Comparison of ENCODE assay signal across 17 cellular contexts in the genomic region with DNA sequence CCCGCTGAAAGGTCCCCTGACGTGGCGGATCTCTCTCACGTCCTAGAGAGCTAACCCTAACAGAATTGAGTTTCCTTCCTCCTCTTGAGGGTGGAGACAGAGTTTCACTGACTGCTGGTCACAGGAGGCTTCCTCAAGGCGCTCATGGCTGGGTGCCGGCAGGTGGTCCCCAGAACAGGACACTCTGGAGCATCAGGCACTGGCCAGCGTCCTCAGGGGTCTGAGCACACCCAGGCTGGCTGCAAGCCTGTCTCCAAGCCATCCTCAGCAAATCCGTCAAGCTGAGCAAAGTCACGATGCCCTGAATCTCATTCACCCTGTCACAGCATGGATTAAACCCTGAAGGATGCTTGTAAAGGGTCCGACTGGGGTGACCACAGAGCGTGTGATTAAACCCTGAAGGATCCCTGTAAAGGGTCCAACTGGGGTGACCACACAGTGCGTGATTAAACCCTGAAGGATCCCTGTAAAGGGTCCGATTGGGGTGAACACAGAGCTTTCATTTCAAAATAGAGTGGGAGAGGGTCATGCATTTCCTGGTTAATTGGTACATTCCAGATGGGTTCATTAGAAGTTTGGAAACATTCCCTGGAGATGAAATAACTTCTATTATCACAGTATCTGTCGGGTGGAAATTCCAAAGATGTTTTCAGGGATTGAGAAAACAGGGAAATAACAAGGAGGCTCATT.
DNase-seq lines count a peak whose midpoint lies in the region; FAIRE-seq and TF ChIP-seq lines count a peak whose summit lies in the region.
"Had no signal": no experiment of that assay in that cellular context is flagged by ENCODE, and none has a peak within 500 bp of the region (broad histone marks: within the 10 kb centered on the region; RNA-seq: fewer than 3 reads in every experiment).

No MANE protein-coding gene starts in this region.

- H3K36me3 ChIP-seq in BLaER1 treated with 17β-estradiol and CSF1 and Interleukin-3, amounts not matched to agents 10 nM and 100 nM: peaks cover 0 to 5% (median 0%) of the 10 kb centered on the region in 11 experiments; a peak in 1 of 22 replicates
- no peaks in the 10 kb centered on the region for H3K36me3 ChIP-seq in uterus

- TF ChIP-seq CTCF in osteocyte (IDR thresholded peaks at IDR 0.05) (no peak), uterus (IDR thresholded peaks at IDR 0.05) (no peak)

- TF ChIP-seq POLR2A in uterus (IDR thresholded peaks at IDR 0.05): no peak

- H3K9me3 Mint-ChIP-seq in osteocyte (ENCODE audit: unreplicated experiment): no peaks in the 10 kb centered on the region

- FAIRE-seq in G401.6 (lab: Jason Lieb, UNC) (peak; percentile 100), endometrium (lab: Jason Lieb, UNC) (peak; percentile 54)
- FAIRE-seq: GM12892 had no signal

- peak overlapping the region; percentile 32 to 91 (median 63); a peak in 21 of 22 replicates for H3K4me2 ChIP-seq in BLaER1 treated with 17β-estradiol and CSF1 and Interleukin-3, amounts not matched to agents 10 nM and 100 nM
- H3K4me2 ChIP-seq: PC-9 had no signal

- H4K20me1 ChIP-seq in BLaER1 treated with 17β-estradiol and CSF1 and Interleukin-3, amounts not matched to agents 10 nM and 100 nM: peaks cover 0 to 7% (median 0%) of the 10 kb centered on the region in 11 experiments; a peak in 1 of 22 replicates

- no peaks in the 10 kb centered on the region for H3K27me3 Mint-ChIP-seq in osteocyte (ENCODE audit: unreplicated experiment)

- H3K27ac Mint-ChIP-seq in osteocyte (ENCODE audit: unreplicated experiment): peak overlapping the region; percentile 72

- peaks cover 47 to 67% (median 53%) of the 10 kb centered on the region in 10 experiments for H3K4me1 ChIP-seq in BLaER1 treated with 17β-estradiol and CSF1 and Interleukin-3, amounts not matched to agents 10 nM and 100 nM
- no peaks in the 10 kb centered on the region for H3K4me1 ChIP-seq in uterus

- intact Hi-C loops in uterus (cut with DNase I; ENCODE audit: low total_unique reads): no loop called here

- peaks cover 23% of the 10 kb centered on the region for H3K4me1 Mint-ChIP-seq in osteocyte (ENCODE audit: unreplicated experiment)

- peaks cover 0 to 42% (median 0%) of the 10 kb centered on the region in 11 experiments; a peak in 8 of 22 replicates for H3K27me3 ChIP-seq in BLaER1 treated with 17β-estradiol and CSF1 and Interleukin-3, amounts not matched to agents 10 nM and 100 nM
- no peaks in the 10 kb centered on the region for H3K27me3 ChIP-seq in uterus

- H3K36me3 Mint-ChIP-seq in osteocyte (ENCODE audit: unreplicated experiment): no peaks in the 10 kb centered on the region

- H3K27ac ChIP-seq in BLaER1 treated with 17β-estradiol and CSF1 and Interleukin-3, amounts not matched to agents 10 nM and 100 nM: peak overlapping the region in 2 of 11 experiments; percentile 2 to 28; a peak in 1 of 22 replicates
- no peak overlapping the region for H3K27ac ChIP-seq in uterus
- H3K27ac ChIP-seq: HL-60, PC-9, SK-N-MC had no signal

- H3K9me3 ChIP-seq in BLaER1 treated with 17β-estradiol and CSF1 and Interleukin-3, amounts not matched to agents 10 nM and 100 nM (replicated peaks in 1 of 11): peaks cover 27 to 52% (median 47%) of the 10 kb centered on the region in 11 experiments; a peak in 20 of 22 replicates
- no peaks in the 10 kb centered on the region for H3K9me3 ChIP-seq in uterus

- H3K9ac ChIP-seq in BLaER1 treated with 17β-estradiol and CSF1 and Interleukin-3, amounts not matched to agents 10 nM and 100 nM: no peak overlapping the region

- no peak overlapping the region for H3K4me3 Mint-ChIP-seq in osteocyte (ENCODE audit: unreplicated experiment)

- DNase-seq in osteocyte (ENCODE audit: extremely low spot score, unreplicated experiment) (peak; percentile 66), uterus (no peak), NCI-H526 treated with DMSO at 0.1 percent for 48 hours (lab: John Stamatoyannopoulos, UW) (no peak), AG08396 (ENCODE audit: low spot score) (no peak)
- DNase-seq: C1 segment of cervical spinal cord, DMS153, HCEC 1CT, KBM-7, NCI-H1092 treated with DMSO at 0.1 percent for 48 hours, NCI-H1694 treated with DMSO at 0.1 percent for 48 hours, PC-9 had no signal

- H3K4me3 ChIP-seq in BLaER1 treated with 17β-estradiol and CSF1 and Interleukin-3, amounts not matched to agents 10 nM and 100 nM: no peak overlapping the region; a peak in 2 of 20 replicates
- no peak overlapping the region for H3K4me3 ChIP-seq in uterus
- H3K4me3 ChIP-seq: PC-9, SK-N-MC had no signal
